ENCODE assay signal across 9 cellular contexts in genomic region chr19:9792191-9793050, GRCh38. TPM values are rescaled to one million over a fixed set of nuclear protein-coding genes. Genes with fewer than 3 reads are reported as not detected.
A peak's percentile ranks its signal among the peaks of the same experiment; 100 is the strongest.
DNase-seq lines count a peak whose midpoint lies in the region; ATAC-seq and TF ChIP-seq lines count a peak whose summit lies in the region.
"Had no signal": no experiment of that assay in that cellular context is flagged by ENCODE, and none has a peak within 500 bp of the region (broad histone marks: within the 10 kb centered on the region; RNA-seq: fewer than 3 reads in every experiment).

No MANE protein-coding gene starts in this region.

- H3K9ac ChIP-seq in MM.1S (ENCODE audit: low read length), result no peak overlapping the region; the same call in 1 of the 2 replicates

- in situ Hi-C loops in SK-MEL-5 (cut with HindIII; ENCODE audit: low pct_unique_long_range_greater_than_20kb, low sequenced_read_pairs), result no loop called here

- peak overlapping the region; percentile 86 for H3K4me3 Mint-ChIP-seq in activated naive CD4-positive, alpha-beta T cell treated with anti-CD3 and anti-CD28 coated beads for 36 hours
- peak overlapping the region; percentile 83 for H3K4me3 Mint-ChIP-seq in nephron progenitor cell

- TF ChIP-seq CTCF in MM.1S (IDR thresholded peaks at IDR 0.05; ENCODE audit: low read length) (no peak), foreskin keratinocyte (conservative IDR thresholded peaks at IDR 0.05) (no peak), nephron progenitor cell (IDR thresholded peaks at IDR 0.05) (no peak)

- no peaks in the 10 kb centered on the region for H3K27me3 ChIP-seq in MM.1S (replicated peaks; ENCODE audit: insufficient read depth, low read length)
- H3K27me3 ChIP-seq in foreskin keratinocyte, result no peaks in the 10 kb centered on the region

- H3K79me2 ChIP-seq in MM.1S (ENCODE audit: low read length), result no peaks in the 10 kb centered on the region

- peak; percentile 10 to 39 for DNase-seq in NCI-H187 (lab: John Stamatoyannopoulos, UW)
- DNase-seq in NCI-H187 treated with DMSO at 0.1 percent for 48 hours (lab: John Stamatoyannopoulos, UW), result no peak
- peak; percentile 81 for DNase-seq in MM.1S
- DNase-seq in SK-MEL-5 (ENCODE audit: low read depth, low spot score), result peak; percentile 81
- peak; percentile 95 for DNase-seq in activated naive CD4-positive, alpha-beta T cell treated with anti-CD3 and anti-CD28 coated beads for 36 hours
- peak; percentile 77 to 83 for DNase-seq in foreskin keratinocyte
- peak; percentile 95 for DNase-seq in nephron progenitor cell
- DNase-seq in stimulated activated naive CD4-positive, alpha-beta T cell (lab: John Stamatoyannopoulos, UW), result peak; percentile 93 to 99 (median 98)

- H3F3A ChIP-seq in MM.1S (ENCODE audit: insufficient read depth, low read length), result peaks cover 12% of the 10 kb centered on the region; the same call in 1 of the 2 replicates

- no peak overlapping the region for H3K27ac ChIP-seq in MM.1S (ENCODE audit: low read length)
- H3K27ac ChIP-seq in foreskin keratinocyte, result peak overlapping the region; percentile 83
- H3K27ac ChIP-seq: C4-2B had no signal

- no peaks in the 10 kb centered on the region for H4K20me1 ChIP-seq in MM.1S (ENCODE audit: insufficient read depth, low read length)

- H3K4me2 ChIP-seq in MM.1S (ENCODE audit: low read depth, low read length), result peak overlapping the region; percentile 66; the same call in 1 of the 2 replicates

- CTCF ChIA-PET in activated naive CD4-positive, alpha-beta T cell treated with anti-CD3 and anti-CD28 coated beads for 36 hours (lab: Charles Lee), result interaction anchor here (1.3 kb wide), 1 partner anchor 165 kb away, joined by 3 read pairs; no protein-coding TSS in a partner anchor

- peak; percentile 68 for ATAC-seq in foreskin keratinocyte

- H3K4me1 Mint-ChIP-seq in activated naive CD4-positive, alpha-beta T cell treated with anti-CD3 and anti-CD28 coated beads for 36 hours (ENCODE audit: low read depth), result peaks cover 13% of the 10 kb centered on the region
- H3K4me1 Mint-ChIP-seq in nephron progenitor cell, result peaks cover 44% of the 10 kb centered on the region

- H3K27ac Mint-ChIP-seq in activated naive CD4-positive, alpha-beta T cell treated with anti-CD3 and anti-CD28 coated beads for 36 hours, result peak overlapping the region; percentile 77
- H3K27ac Mint-ChIP-seq in nephron progenitor cell, result peak overlapping the region; percentile 61

- H3K9me2 ChIP-seq in MM.1S (replicated peaks; ENCODE audit: insufficient read depth, low read length), result no peaks in the 10 kb centered on the region

- intact Hi-C loops in activated naive CD4-positive, alpha-beta T cell treated with anti-CD3 and anti-CD28 coated beads for 36 hours (cut with micrococcal nuclease), result loop anchor here (1.0 to 2.0 kb wide), 7 partner anchors 27 to 652 kb away; partner anchors contain the start of genes FBXL12, ZNF121, ZNF266 and ZNF317

- H3K27me3 Mint-ChIP-seq in activated naive CD4-positive, alpha-beta T cell treated with anti-CD3 and anti-CD28 coated beads for 36 hours (ENCODE audit: low read depth), result no peaks in the 10 kb centered on the region
- no peaks in the 10 kb centered on the region for H3K27me3 Mint-ChIP-seq in nephron progenitor cell (ENCODE audit: low read depth, poor library complexity)

- H3K4me1 ChIP-seq in MM.1S (ENCODE audit: low read length), result peaks cover 8% of the 10 kb centered on the region
- no peaks in the 10 kb centered on the region for H3K4me1 ChIP-seq in foreskin keratinocyte

- H3K36me3 Mint-ChIP-seq in activated naive CD4-positive, alpha-beta T cell treated with anti-CD3 and anti-CD28 coated beads for 36 hours (ENCODE audit: low read depth), result no peaks in the 10 kb centered on the region
- H3K36me3 Mint-ChIP-seq in nephron progenitor cell (ENCODE audit: low read depth), result peaks cover 3% of the 10 kb centered on the region

- H3K9me3 Mint-ChIP-seq in activated naive CD4-positive, alpha-beta T cell treated with anti-CD3 and anti-CD28 coated beads for 36 hours, result no peaks in the 10 kb centered on the region
- H3K9me3 Mint-ChIP-seq in nephron progenitor cell, result peaks cover 3% of the 10 kb centered on the region

- H3K9me3 ChIP-seq in MM.1S (replicated peaks; ENCODE audit: insufficient read depth, low read length), result no peaks in the 10 kb centered on the region

- H3K4me3 ChIP-seq in MM.1S (ENCODE audit: low read length), result peak overlapping the region; percentile 69

- H3K36me3 ChIP-seq in MM.1S (replicated peaks; ENCODE audit: insufficient read depth, low read length), result no peaks in the 10 kb centered on the region

- H2AFZ ChIP-seq in MM.1S (ENCODE audit: low read length), result peak overlapping the region; percentile 88

RNA-seq across cellular contexts. Expression of gene ZNF846, which starts 23.9 kb away (rescaled TPM):
- 2.0 and 3.3 TPM in 2 replicates for total RNA-seq in SK-MEL-5 (2014; rRNA removed; shearing (Covaris generic))
- polyA plus RNA-seq in SK-MEL-5 (2015; cell fraction: cytosol; rRNA removed), result 2.9 and 3.9 TPM in 2 replicates
- polyA plus RNA-seq in SK-MEL-5 (2015; cell fraction: nucleus; rRNA removed), result 7.9 and 9.0 TPM in 2 replicates
- 1 to 10 TPM; 2.0 to 3.5 TPM for total RNA-seq in activated naive CD4-positive, alpha-beta T cell treated with anti-CD3 and anti-CD28 coated beads for 36 hours
- 4.0 and 5.4 TPM in 2 replicates for total RNA-seq in foreskin keratinocyte
- 2.1 and 2.2 TPM in 2 replicates for polyA plus RNA-seq in foreskin keratinocyte

RNA-seq across cellular contexts. Expression of gene FBXL12, which starts 26.5 kb away (rescaled TPM):
- total RNA-seq in SK-MEL-5 (2014; rRNA removed; shearing (Covaris generic)), result 9.6 and 11.5 TPM in 2 replicates
- 14.3 and 19.3 TPM in 2 replicates for polyA plus RNA-seq in SK-MEL-5 (2015; cell fraction: cytosol; rRNA removed)
- 68.0 and 68.6 TPM in 2 replicates for polyA plus RNA-seq in SK-MEL-5 (2015; cell fraction: nucleus; rRNA removed)
- total RNA-seq in activated naive CD4-positive, alpha-beta T cell treated with anti-CD3 and anti-CD28 coated beads for 36 hours, result 10 to 100 TPM; 17.5 to 19.8 TPM
- total RNA-seq in foreskin keratinocyte, result 16.6 and 18.1 TPM in 2 replicates
- 16.9 TPM in 2 replicates for polyA plus RNA-seq in foreskin keratinocyte

RNA-seq across cellular contexts. Expression of gene UBL5, which starts 35.3 kb away (rescaled TPM):
- 182 and 207 TPM in 2 replicates for total RNA-seq in SK-MEL-5 (2014; rRNA removed; shearing (Covaris generic))
- 368 and 764 TPM in 2 replicates for polyA plus RNA-seq in SK-MEL-5 (2015; cell fraction: cytosol; rRNA removed)
- polyA plus RNA-seq in SK-MEL-5 (2015; cell fraction: nucleus; rRNA removed), result 48.5 and 65.2 TPM in 2 replicates
- 100 to 1,000 TPM; 287 to 298 TPM for total RNA-seq in activated naive CD4-positive, alpha-beta T cell treated with anti-CD3 and anti-CD28 coated beads for 36 hours
- 412 TPM in 2 replicates for total RNA-seq in foreskin keratinocyte
- 708 and 777 TPM in 2 replicates for polyA plus RNA-seq in foreskin keratinocyte

RNA-seq across cellular contexts. Expression of gene PIN1, which starts 42.7 kb away (rescaled TPM):
- total RNA-seq in SK-MEL-5 (2014; rRNA removed; shearing (Covaris generic)), result 77.2 and 79.2 TPM in 2 replicates
- polyA plus RNA-seq in SK-MEL-5 (2015; cell fraction: cytosol; rRNA removed), result 57.3 and 90.0 TPM in 2 replicates
- 36.2 and 48.5 TPM in 2 replicates for polyA plus RNA-seq in SK-MEL-5 (2015; cell fraction: nucleus; rRNA removed)
- 10 to 100 TPM; 84.5 to 88.1 TPM for total RNA-seq in activated naive CD4-positive, alpha-beta T cell treated with anti-CD3 and anti-CD28 coated beads for 36 hours
- total RNA-seq in foreskin keratinocyte, result 81.7 and 89.0 TPM in 2 replicates
- 130 and 131 TPM in 2 replicates for polyA plus RNA-seq in foreskin keratinocyte
